ENCODE assay signal across 22 cellular contexts in genomic region chr6:110265273-110265672, GRCh38.
"Had no signal": no experiment of that assay in that cellular context is flagged by ENCODE, and none has a peak within 500 bp of the region (broad histone marks: within the 10 kb centered on the region; RNA-seq: fewer than 3 reads in every experiment).

No MANE protein-coding gene starts in this region.

- H3K36me3 Mint-ChIP-seq: neural progenitor cell had no signal

- H3K4me3 ChIP-seq: dorsolateral prefrontal cortex, hepatocyte, lung, neural progenitor cell, ovary, right atrium auricular region, sigmoid colon, skin epidermis had no signal

- ATAC-seq: left colon; left ventricle myocardium superior; natural killer cell treated with Interleukin-12 subunit alpha and Interleukin-12 subunit beta and Interleukin-15 and Interleukin-18, amount 100 ng/mL, for 72 hours had no signal

- H3K9ac ChIP-seq: neural progenitor cell had no signal

- H3K27ac Mint-ChIP-seq: natural killer cell treated with Interleukin-12 subunit alpha and Interleukin-12 subunit beta and Interleukin-15 and Interleukin-18, amount 100 ng/mL, for 72 hours; neural progenitor cell had no signal

- H3K4me1 ChIP-seq: right atrium auricular region had no signal

- H3K4me3 Mint-ChIP-seq: natural killer cell treated with Interleukin-12 subunit alpha and Interleukin-12 subunit beta and Interleukin-15 and Interleukin-18, amount 100 ng/mL, for 72 hours; neural progenitor cell had no signal

- H3K9me3 ChIP-seq: ovary, sigmoid colon had no signal

- H2AFZ ChIP-seq: hepatocyte, neural progenitor cell had no signal

- DNase-seq: dorsolateral prefrontal cortex; effector CD8-positive, alpha-beta T cell; foreskin melanocyte; head of caudate nucleus; kidney; left colon; left ventricle myocardium superior; mesenchymal stem cell; midbrain; nucleus accumbens; ovary; sigmoid colon; stimulated activated CD4-positive, alpha-beta T cell treated with anti-CD3 and anti-CD28 coated beads, Interleukin-2, amount 100 ng/mL, for 24 hours; stimulated activated CD4-positive, alpha-beta T cell treated with anti-CD3 and anti-CD28 coated beads, Interleukin-4, amount 100 ng/mL, for 4 hours; stimulated activated naive CD4-positive, alpha-beta T cell; trophoblast cell had no signal

- H3K4me2 ChIP-seq: hepatocyte, neural progenitor cell had no signal

- H3K36me3 ChIP-seq: neural progenitor cell, ovary, right atrium auricular region had no signal

- H3K27ac ChIP-seq: dorsolateral prefrontal cortex, hepatocyte, neural progenitor cell, ovary, right atrium auricular region, sigmoid colon, skin epidermis had no signal

- H3K27me3 ChIP-seq: dorsolateral prefrontal cortex, hepatocyte, neural progenitor cell, ovary, right atrium auricular region, sigmoid colon had no signal

- H3K79me2 ChIP-seq: hepatocyte had no signal
